ENCODE assay signal across 17 cellular contexts in genomic region chr13:49307365-49307764, GRCh38. TPM values are rescaled to one million over a fixed set of nuclear protein-coding genes. Genes with fewer than 3 reads are reported as not detected.
DNase-seq lines count a peak whose midpoint lies in the region; ATAC-seq and TF ChIP-seq lines count a peak whose summit lies in the region.
"Had no signal": no experiment of that assay in that cellular context is flagged by ENCODE, and none has a peak within 500 bp of the region (broad histone marks: within the 10 kb centered on the region; RNA-seq: fewer than 3 reads in every experiment).

No MANE protein-coding gene starts in this region.

- no peak overlapping the region for H3K4me3 Mint-ChIP-seq in osteocyte (ENCODE audit: unreplicated experiment)
- H3K4me3 Mint-ChIP-seq: naive thymus-derived CD8-positive, alpha-beta T cell had no signal

- DNase-seq in Peyer's patch (no peak), fibroblast of mammary gland (ENCODE audit: low read depth) (peak; percentile 81), osteocyte (ENCODE audit: extremely low spot score, unreplicated experiment) (no peak), thoracic aorta (ENCODE audit: low spot score) (no peak), G401 (ENCODE audit: low spot score) (no peak), SHP77 (lab: John Stamatoyannopoulos, UW) (no peak)
- DNase-seq: activated CD8-positive, alpha-beta memory T cell treated with anti-CD3 and anti-CD28 coated beads for 24 hours; activated gamma-delta T cell; glutamatergic neuron; naive thymus-derived CD8-positive, alpha-beta T cell; NCI-H1092; stimulated activated CD4-positive, alpha-beta T cell treated with anti-CD3 and anti-CD28 coated beads, Interleukin-4, amount 100 ng/mL, for 1 hour had no signal

- H3K27me3 ChIP-seq in Peyer's patch = no peaks in the 10 kb centered on the region
- H3K27me3 ChIP-seq in thoracic aorta (replicated peaks; ENCODE audit: insufficient read depth) = no peaks in the 10 kb centered on the region
- H3K27me3 ChIP-seq: cardiac muscle cell had no signal

- in situ Hi-C loops in G401 (cut with HindIII; ENCODE audit: low sequenced_read_pairs) = no loop called here

- H3K27ac Mint-ChIP-seq in osteocyte (ENCODE audit: unreplicated experiment) = peak overlapping the region; percentile 88
- H3K27ac Mint-ChIP-seq: naive thymus-derived CD8-positive, alpha-beta T cell had no signal

- no peaks in the 10 kb centered on the region for H3K36me3 Mint-ChIP-seq in osteocyte (ENCODE audit: unreplicated experiment)

- H3K4me3 ChIP-seq in Peyer's patch = no peak overlapping the region
- H3K4me3 ChIP-seq in fibroblast of mammary gland (ENCODE audit: control insufficient read depth, low read depth, low read length) = no peak overlapping the region
- H3K4me3 ChIP-seq in thoracic aorta = no peak overlapping the region
- H3K4me3 ChIP-seq: cardiac muscle cell, SK-N-MC had no signal

- TF ChIP-seq CTCF in Peyer's patch (IDR thresholded peaks at IDR 0.05) = no peak
- no peak for TF ChIP-seq CTCF in fibroblast of mammary gland (conservative IDR thresholded peaks at IDR 0.05; ENCODE audit: control insufficient read depth, insufficient read depth, low read depth, low read length)
- TF ChIP-seq CTCF in osteocyte (IDR thresholded peaks at IDR 0.05) = no peak
- TF ChIP-seq CTCF in thoracic aorta (IDR thresholded peaks at IDR 0.05) = no peak

- H3K4me1 ChIP-seq in Peyer's patch = peaks cover 0 to 18% (median 2%) of the 10 kb centered on the region in 4 donors
- H3K4me1 ChIP-seq in thoracic aorta (ENCODE audit: control insufficient read depth in 1 of 2, low read depth in 2 of 2) = peaks cover 17 to 30% of the 10 kb centered on the region in 2 donors

- H3K27ac ChIP-seq in Peyer's patch = peak overlapping the region in 3 of 4 donors; percentile 67 to 86 (median 79)
- H3K27ac ChIP-seq in thoracic aorta = peak overlapping the region; percentile 76 to 83
- H3K27ac ChIP-seq: cardiac muscle cell, SK-N-MC had no signal

- no peak for ATAC-seq in thoracic aorta (ENCODE audit: insufficient number of reproducible peaks, low FRiP score, low read depth)
- no peak for ATAC-seq in HG02840 (IDR thresholded peaks at IDR 0.05; ENCODE audit: low FRiP score, unreplicated experiment)
- no peak for ATAC-seq in HG03432 (IDR thresholded peaks at IDR 0.05; ENCODE audit: unreplicated experiment)
- ATAC-seq: HepG2; naive thymus-derived CD8-positive, alpha-beta T cell had no signal

- H3K9me3 ChIP-seq in Peyer's patch (no peaks in the 10 kb centered on the region), thoracic aorta (no peaks in the 10 kb centered on the region)

- no peaks in the 10 kb centered on the region for H3K27me3 Mint-ChIP-seq in osteocyte (ENCODE audit: unreplicated experiment)
- H3K27me3 Mint-ChIP-seq: naive thymus-derived CD8-positive, alpha-beta T cell had no signal

- H3K36me3 ChIP-seq in Peyer's patch = no peaks in the 10 kb centered on the region
- peaks cover 4% of the 10 kb centered on the region for H3K36me3 ChIP-seq in thoracic aorta

- TF ChIP-seq POLR2A in Peyer's patch (IDR thresholded peaks at IDR 0.05) = no peak

- H3K4me1 Mint-ChIP-seq in osteocyte (ENCODE audit: unreplicated experiment) = peaks cover 28% of the 10 kb centered on the region

- no peaks in the 10 kb centered on the region for H3K9me3 Mint-ChIP-seq in osteocyte (ENCODE audit: unreplicated experiment)
- H3K9me3 Mint-ChIP-seq: naive thymus-derived CD8-positive, alpha-beta T cell had no signal

RNA-seq across cellular contexts. Expression of gene CDADC1, which starts 59.6 kb away (rescaled TPM):
- total RNA-seq in Peyer's patch = 1 to 10 TPM; 4.7 to 9.2 (median 7.1) TPM
- 8.4 and 11.9 TPM in 2 replicates for total RNA-seq in osteocyte
- total RNA-seq in thoracic aorta = 10 to 100 TPM; 12.8 to 18.5 TPM
- total RNA-seq in G401 (2014; rRNA removed; shearing (Covaris generic)) = 1.6 and 2.2 TPM in 2 replicates
